Comparison of ENCODE assay signal across 10 cellular contexts in genomic region chr7:100128602-100128963, GRCh38. TPM values are rescaled to one million over a fixed set of nuclear protein-coding genes. Genes with fewer than 3 reads are reported as not detected.
DNase-seq lines count a peak whose midpoint lies in the region; ATAC-seq, FAIRE-seq and TF ChIP-seq lines count a peak whose summit lies in the region.
"Had no signal": no experiment of that assay in that cellular context is flagged by ENCODE, and none has a peak within 500 bp of the region (broad histone marks: within the 10 kb centered on the region; RNA-seq: fewer than 3 reads in every experiment).

No MANE protein-coding gene starts in this region.

- DNase-seq in HepG2 (ENCODE audit: low spot score) (no peak), right lobe of liver (no peak), mesothelial cell of epicardium (ENCODE audit: low spot score in 2 of 2, unreplicated experiment in 2 of 2) (no peak), HuH-7.5 (ENCODE audit: low spot score) (no peak), Ammon's horn (ENCODE audit: low spot score) (no peak), sciatic nerve (ENCODE audit: low spot score) (no peak)
- DNase-seq in activated T-helper 1 cell treated with anti-CD3 and anti-CD28 coated beads, Interleukin-12 subunit alpha, Interleukin-12 subunit beta, Interleukin-2, Interleukin-4 antibody, amounts not matched to agents 30 ng/mL and 10 ng/mL and 1 ng/mL, durations not matched to agents 14 hours and 24 hours and 36 hours (ENCODE audit: low spot score): no peak
- DNase-seq: COR-L47, PC-9 had no signal

- peak overlapping the region; percentile 78 for H3K4me3 Mint-ChIP-seq in activated T-helper 1 cell treated with anti-CD3 and anti-CD28 coated beads, Interleukin-12 subunit alpha, Interleukin-12 subunit beta, Interleukin-2, Interleukin-4 antibody, amounts not matched to agents 30 ng/mL and 10 ng/mL and 1 ng/mL, durations not matched to agents 14 hours and 24 hours and 36 hours
- peak overlapping the region; percentile 96 for H3K4me3 Mint-ChIP-seq in mesothelial cell of epicardium

- H3K4me1 Mint-ChIP-seq in activated T-helper 1 cell treated with anti-CD3 and anti-CD28 coated beads, Interleukin-12 subunit alpha, Interleukin-12 subunit beta, Interleukin-2, Interleukin-4 antibody, amounts not matched to agents 30 ng/mL and 10 ng/mL and 1 ng/mL, durations not matched to agents 14 hours and 24 hours and 36 hours (ENCODE audit: low read depth): peaks cover 27% of the 10 kb centered on the region
- H3K4me1 Mint-ChIP-seq in mesothelial cell of epicardium: peaks cover 25% of the 10 kb centered on the region

- H3K9me3 Mint-ChIP-seq in activated T-helper 1 cell treated with anti-CD3 and anti-CD28 coated beads, Interleukin-12 subunit alpha, Interleukin-12 subunit beta, Interleukin-2, Interleukin-4 antibody, amounts not matched to agents 30 ng/mL and 10 ng/mL and 1 ng/mL, durations not matched to agents 14 hours and 24 hours and 36 hours: no peaks in the 10 kb centered on the region
- H3K9me3 Mint-ChIP-seq in mesothelial cell of epicardium: no peaks in the 10 kb centered on the region

- no peak overlapping the region for H2AFZ ChIP-seq in HepG2 (ENCODE audit: low read length)
- H2AFZ ChIP-seq: PC-9 had no signal

- H3K9ac ChIP-seq in HepG2 (ENCODE audit: insufficient read depth, low read depth, low read length): no peak overlapping the region

- H3K4me1 ChIP-seq in HepG2 (ENCODE audit: insufficient read depth, low read length): peaks cover 58% of the 10 kb centered on the region
- peaks cover 0 to 40% (median 0%) of the 10 kb centered on the region in 4 donors for H3K4me1 ChIP-seq in right lobe of liver

- TF ChIP-seq EP300 in HepG2 (IDR thresholded peaks at IDR 0.05; ENCODE audit: low read depth in 2 of 2, low read length in 2 of 2) (no peak), HepG2 (CRISPR knock-in tag; IDR thresholded peaks at IDR 0.05; ENCODE audit: borderline replicate concordance) (no peak)

- POLR2A ChIA-PET in HepG2 (lab: Yijun Ruan, JAX): interaction anchor here (2.5 to 3.7 kb wide), 2 partner anchors 20 to 28 kb away, joined by 8 to 26 read pairs; partner anchors contain the start of genes AP4M1, LAMTOR4 and MCM7

- no peaks in the 10 kb centered on the region for H3K36me3 ChIP-seq in HepG2 (replicated peaks in 1 of 2; ENCODE audit: control insufficient read depth in 1 of 2, insufficient read depth in 2 of 2, low read length in 2 of 2)
- H3K36me3 ChIP-seq in right lobe of liver: no peaks in the 10 kb centered on the region

- no peak for TF ChIP-seq POLR2A in HepG2 (IDR thresholded peaks at IDR 0.05; ENCODE audit: insufficient read depth in 1 of 2, low read depth in 2 of 2, low read length in 2 of 2)
- no peak for TF ChIP-seq POLR2A in right lobe of liver (IDR thresholded peaks at IDR 0.05)

- CTCF ChIA-PET in HepG2 (lab: Yijun Ruan, JAX; ENCODE audit: low intra/inter-chr PET ratio, low total read pairs): no interaction called here

- H3K27me3 Mint-ChIP-seq in activated T-helper 1 cell treated with anti-CD3 and anti-CD28 coated beads, Interleukin-12 subunit alpha, Interleukin-12 subunit beta, Interleukin-2, Interleukin-4 antibody, amounts not matched to agents 30 ng/mL and 10 ng/mL and 1 ng/mL, durations not matched to agents 14 hours and 24 hours and 36 hours (ENCODE audit: insufficient read depth): no peaks in the 10 kb centered on the region
- no peaks in the 10 kb centered on the region for H3K27me3 Mint-ChIP-seq in mesothelial cell of epicardium (ENCODE audit: low read depth)

- BruUV-seq in HepG2 (replicated peaks; lab: Mats Ljungman, UMichigan): no TSS peak

- H3K27ac Mint-ChIP-seq in activated T-helper 1 cell treated with anti-CD3 and anti-CD28 coated beads, Interleukin-12 subunit alpha, Interleukin-12 subunit beta, Interleukin-2, Interleukin-4 antibody, amounts not matched to agents 30 ng/mL and 10 ng/mL and 1 ng/mL, durations not matched to agents 14 hours and 24 hours and 36 hours: peak overlapping the region; percentile 68
- peak overlapping the region; percentile 83 for H3K27ac Mint-ChIP-seq in mesothelial cell of epicardium

- H3K9me3 ChIP-seq in HepG2 (ENCODE audit: low read length): no peaks in the 10 kb centered on the region
- no peaks in the 10 kb centered on the region for H3K9me3 ChIP-seq in right lobe of liver

- TF ChIP-seq RAD21 in HepG2 (CRISPR knock-in tag; IDR thresholded peaks at IDR 0.05): no peak

- no peaks in the 10 kb centered on the region for H3K27me3 ChIP-seq in HepG2 (ENCODE audit: control insufficient read depth in 1 of 2, insufficient read depth in 2 of 2, low read length in 2 of 2)
- H3K27me3 ChIP-seq in right lobe of liver: no peaks in the 10 kb centered on the region

- TF ChIP-seq CTCF in HepG2 (CRISPR knock-in tag; IDR thresholded peaks at IDR 0.05): no peak
- no peak for TF ChIP-seq CTCF in right lobe of liver (IDR thresholded peaks at IDR 0.05)
- TF ChIP-seq CTCF in mesothelial cell of epicardium (IDR thresholded peaks at IDR 0.05; ENCODE audit: unreplicated experiment): no peak

- H3K27ac ChIP-seq in HepG2 (ENCODE audit: extremely low read length, insufficient read depth, low read length) (no peak overlapping the region), right lobe of liver (no peak overlapping the region)
- H3K27ac ChIP-seq: PC-9 had no signal

- 37% methylated on average over 1 of the region's 1 CpG for WGBS in HepG2 (ENCODE audit: low lambda C conversion rate)
- WGBS in right lobe of liver (ENCODE audit: insufficient coverage, low coverage, low lambda C conversion rate, missing lambda C conversion rate): 33% methylated on average over 1 of the region's 1 CpG

- FAIRE-seq in HepG2 (lab: Jason Lieb, UNC): no peak

- H3K36me3 Mint-ChIP-seq in activated T-helper 1 cell treated with anti-CD3 and anti-CD28 coated beads, Interleukin-12 subunit alpha, Interleukin-12 subunit beta, Interleukin-2, Interleukin-4 antibody, amounts not matched to agents 30 ng/mL and 10 ng/mL and 1 ng/mL, durations not matched to agents 14 hours and 24 hours and 36 hours (ENCODE audit: low read depth): peaks cover 4% of the 10 kb centered on the region
- H3K36me3 Mint-ChIP-seq in mesothelial cell of epicardium: no peaks in the 10 kb centered on the region

- in situ Hi-C loops in HepG2 (cut with HindIII; ENCODE audit: extremely low pct_ligation_motif_present, low pct_unique_long_range_greater_than_20kb): no loop called here

- H4K20me1 ChIP-seq in HepG2 (ENCODE audit: insufficient read depth, low read length): no peaks in the 10 kb centered on the region

- peak overlapping the region in 2 of 3 experiments; percentile 84 to 92; a peak in 3 of 6 replicates for H3K4me3 ChIP-seq in HepG2 (replicated peaks in 1 of 3; ENCODE audit: insufficient read depth in 1 of 3, low read depth in 2 of 3, low read length in 3 of 3)
- H3K4me3 ChIP-seq in right lobe of liver: no peak overlapping the region

- intact Hi-C loops in HepG2 (cut with micrococcal nuclease; ENCODE audit: unreplicated experiment): loop anchor here (5.0 kb wide), 1 partner anchor 46 kb away; the partner anchor contains the start of gene ZNF3
- intact Hi-C loops in right lobe of liver (cut with DNase I): no loop called here
- intact Hi-C loops in activated T-helper 1 cell treated with anti-CD3 and anti-CD28 coated beads, Interleukin-12 subunit alpha, Interleukin-12 subunit beta, Interleukin-2, Interleukin-4 antibody, amounts not matched to agents 30 ng/mL and 10 ng/mL and 1 ng/mL, durations not matched to agents 14 hours and 24 hours and 36 hours (cut with micrococcal nuclease): loop anchor here (10.0 kb wide), 1 partner anchor 546 kb away; the partner anchor contains the start of gene GNB2
- intact Hi-C loops in sciatic nerve (cut with DNase I): no loop called here

- peak overlapping the region; percentile 74 for H3K4me2 ChIP-seq in HepG2 (ENCODE audit: low read depth, low read length)

- ATAC-seq in HepG2 (no peak), right lobe of liver (no peak), sciatic nerve (no peak), GM18517 (IDR thresholded peaks at IDR 0.05; ENCODE audit: unreplicated experiment) (no peak)

- H3K79me2 ChIP-seq in HepG2 (ENCODE audit: insufficient read depth, low read length): peaks cover 5% of the 10 kb centered on the region

RNA-seq across cellular contexts. Expression of gene MBLAC1, which starts 1.8 kb away (rescaled TPM):
- 1.8 and 2.1 TPM in 2 replicates for total RNA-seq in HepG2 (2016; rRNA removed; fragmentation: Illumina TruSeq; extraction: Trizol)
- 0.71 and 0.88 TPM in 2 replicates for total RNA-seq in HepG2 (2016; cell fraction: cytosol; rRNA removed; fragmentation: Illumina TruSeq; extraction: Trizol; ENCODE audit: low read depth)
- total RNA-seq in HepG2 (2016; cell fraction: insoluble cytoplasmic fraction; rRNA removed; fragmentation: Illumina TruSeq; extraction: Trizol): 1.5 and 2.1 TPM in 2 replicates
- total RNA-seq in HepG2 (2016; cell fraction: membrane; rRNA removed; fragmentation: Illumina TruSeq; extraction: Trizol): 1.2 and 1.3 TPM in 2 replicates
- total RNA-seq in HepG2 (2016; cell fraction: nucleus; rRNA removed; fragmentation: Illumina TruSeq; extraction: Trizol): 0.84 and 1.3 TPM in 2 replicates
- polyA plus RNA-seq in HepG2 (2011; rRNA removed): 0.79 and 0.88 TPM in 2 replicates
- polyA plus RNA-seq in HepG2 (2011; cell fraction: cytosol; rRNA removed): 1.3 and 2.1 TPM in 2 replicates
- 1.5 and 1.9 TPM in 2 replicates for polyA plus RNA-seq in HepG2 (2011; cell fraction: nucleus; rRNA removed)
- polyA plus RNA-seq in HepG2 (2012): 0.91 and 1.1 TPM in 2 replicates
- polyA plus RNA-seq in HepG2 (2016; cell fraction: cytosol; fragmentation: Illumina TruSeq; extraction: Trizol; ENCODE audit: low read depth): 0.66 and 1.1 TPM in 2 replicates
- polyA plus RNA-seq in HepG2 (2016; cell fraction: insoluble cytoplasmic fraction; fragmentation: Illumina TruSeq; extraction: Trizol; ENCODE audit: low read depth): 1.7 and 1.9 TPM in 2 replicates
- polyA plus RNA-seq in HepG2 (2016; cell fraction: membrane; fragmentation: Illumina TruSeq; extraction: Trizol; ENCODE audit: low read depth): 0.77 and 1.1 TPM in 2 replicates
- polyA plus RNA-seq in HepG2 (2016; cell fraction: nucleus; fragmentation: Illumina TruSeq; extraction: Trizol; ENCODE audit: insufficient read depth, low read depth): 1.5 TPM in 2 replicates
- polyA minus RNA-seq in HepG2 (2011; rRNA and poly(A)+ RNA removed; ENCODE audit: low replicate concordance): 0.58 and 0.65 TPM in 2 replicates
- polyA minus RNA-seq in HepG2 (2011; cell fraction: cytosol; rRNA and poly(A)+ RNA removed): 0.70 TPM in 1 of 2 replicates, not detected in the other
- polyA minus RNA-seq in HepG2 (2011; cell fraction: nucleus; rRNA and poly(A)+ RNA removed): 1.4 and 1.7 TPM in 2 replicates
- 1 to 10 TPM in 3 of 6 experiments, under 1 TPM in 3; 0.35 to 2.7 (median 1.1) TPM for total RNA-seq in right lobe of liver
- 4.1 and 5.5 TPM in 2 replicates for total RNA-seq in activated T-helper 1 cell treated with anti-CD3 and anti-CD28 coated beads, Interleukin-12 subunit alpha, Interleukin-12 subunit beta, Interleukin-2, Interleukin-4 antibody, amounts not matched to agents 30 ng/mL and 10 ng/mL and 1 ng/mL, durations not matched to agents 14 hours and 24 hours and 36 hours
- total RNA-seq in mesothelial cell of epicardium: 2.9 to 3.5 TPM (median 2.9 TPM) in 3 replicates
- 2.5 TPM for total RNA-seq in sciatic nerve

RNA-seq across cellular contexts. Expression of gene CNPY4, which starts 9.1 kb away (rescaled TPM):
- 5.4 and 12.7 TPM in 2 replicates for total RNA-seq in HepG2 (2016; rRNA removed; fragmentation: Illumina TruSeq; extraction: Trizol)
- total RNA-seq in HepG2 (2016; cell fraction: cytosol; rRNA removed; fragmentation: Illumina TruSeq; extraction: Trizol; ENCODE audit: low read depth): 0.97 and 1.9 TPM in 2 replicates
- 6.7 and 13.9 TPM in 2 replicates for total RNA-seq in HepG2 (2016; cell fraction: insoluble cytoplasmic fraction; rRNA removed; fragmentation: Illumina TruSeq; extraction: Trizol)
- total RNA-seq in HepG2 (2016; cell fraction: membrane; rRNA removed; fragmentation: Illumina TruSeq; extraction: Trizol): 3.1 and 3.2 TPM in 2 replicates
- total RNA-seq in HepG2 (2016; cell fraction: nucleus; rRNA removed; fragmentation: Illumina TruSeq; extraction: Trizol): 8.0 and 11.2 TPM in 2 replicates
- polyA plus RNA-seq in HepG2 (2011; rRNA removed): 6.2 TPM in 2 replicates
- polyA plus RNA-seq in HepG2 (2011; cell fraction: cytosol; rRNA removed): 5.3 and 5.6 TPM in 2 replicates
- polyA plus RNA-seq in HepG2 (2011; cell fraction: nucleus; rRNA removed): 4.8 TPM in 2 replicates
- polyA plus RNA-seq in HepG2 (2012): 5.4 and 6.0 TPM in 2 replicates
- polyA plus RNA-seq in HepG2 (2016; cell fraction: cytosol; fragmentation: Illumina TruSeq; extraction: Trizol; ENCODE audit: low read depth): 1.0 and 1.3 TPM in 2 replicates
- polyA plus RNA-seq in HepG2 (2016; cell fraction: insoluble cytoplasmic fraction; fragmentation: Illumina TruSeq; extraction: Trizol; ENCODE audit: low read depth): 6.6 and 7.8 TPM in 2 replicates
- polyA plus RNA-seq in HepG2 (2016; cell fraction: membrane; fragmentation: Illumina TruSeq; extraction: Trizol; ENCODE audit: low read depth): 1.5 and 2.5 TPM in 2 replicates
- 19.4 and 20.6 TPM in 2 replicates for polyA plus RNA-seq in HepG2 (2016; cell fraction: nucleus; fragmentation: Illumina TruSeq; extraction: Trizol; ENCODE audit: insufficient read depth, low read depth)
- 2.5 and 12.7 TPM in 2 replicates for polyA minus RNA-seq in HepG2 (2011; rRNA and poly(A)+ RNA removed; ENCODE audit: low replicate concordance)
- polyA minus RNA-seq in HepG2 (2011; cell fraction: cytosol; rRNA and poly(A)+ RNA removed): 1.2 and 1.9 TPM in 2 replicates
- 2.9 and 3.5 TPM in 2 replicates for polyA minus RNA-seq in HepG2 (2011; cell fraction: nucleus; rRNA and poly(A)+ RNA removed)
- 1 to 10 TPM; 2.9 to 4.9 (median 3.9) TPM for total RNA-seq in right lobe of liver
- 19.6 and 21.7 TPM in 2 replicates for total RNA-seq in activated T-helper 1 cell treated with anti-CD3 and anti-CD28 coated beads, Interleukin-12 subunit alpha, Interleukin-12 subunit beta, Interleukin-2, Interleukin-4 antibody, amounts not matched to agents 30 ng/mL and 10 ng/mL and 1 ng/mL, durations not matched to agents 14 hours and 24 hours and 36 hours
- 26.1 to 27.9 TPM (median 27.4 TPM) in 3 replicates for total RNA-seq in mesothelial cell of epicardium
- 21.1 TPM for total RNA-seq in sciatic nerve

RNA-seq across cellular contexts. Expression of gene TAF6, which starts 9.4 kb away (rescaled TPM):
- total RNA-seq in HepG2 (2016; rRNA removed; fragmentation: Illumina TruSeq; extraction: Trizol) (18.8 and 25.6 TPM in 2 replicates), right lobe of liver (10 to 100 TPM; 11.1 to 27.2 (median 15.8) TPM), mesothelial cell of epicardium (63.7 to 68.8 TPM (median 66.2 TPM) in 3 replicates), sciatic nerve (30.6 TPM)
- total RNA-seq in HepG2 (2016; cell fraction: cytosol; rRNA removed; fragmentation: Illumina TruSeq; extraction: Trizol; ENCODE audit: low read depth): 10.3 and 12.6 TPM in 2 replicates
- total RNA-seq in HepG2 (2016; cell fraction: insoluble cytoplasmic fraction; rRNA removed; fragmentation: Illumina TruSeq; extraction: Trizol): 20.6 and 21.5 TPM in 2 replicates
- total RNA-seq in HepG2 (2016; cell fraction: membrane; rRNA removed; fragmentation: Illumina TruSeq; extraction: Trizol): 29.7 and 31.8 TPM in 2 replicates
- total RNA-seq in HepG2 (2016; cell fraction: nucleus; rRNA removed; fragmentation: Illumina TruSeq; extraction: Trizol): 16.2 and 20.2 TPM in 2 replicates
- polyA plus RNA-seq in HepG2 (2011; rRNA removed): 12.6 and 12.9 TPM in 2 replicates
- polyA plus RNA-seq in HepG2 (2011; cell fraction: cytosol; rRNA removed): 4.9 and 5.4 TPM in 2 replicates
- 49.7 and 70.9 TPM in 2 replicates for polyA plus RNA-seq in HepG2 (2011; cell fraction: nucleus; rRNA removed)
- polyA plus RNA-seq in HepG2 (2012): 22.2 and 26.8 TPM in 2 replicates
- polyA plus RNA-seq in HepG2 (2016; cell fraction: cytosol; fragmentation: Illumina TruSeq; extraction: Trizol; ENCODE audit: low read depth): 18.6 and 20.9 TPM in 2 replicates
- polyA plus RNA-seq in HepG2 (2016; cell fraction: insoluble cytoplasmic fraction; fragmentation: Illumina TruSeq; extraction: Trizol; ENCODE audit: low read depth): 23.4 and 30.6 TPM in 2 replicates
- polyA plus RNA-seq in HepG2 (2016; cell fraction: membrane; fragmentation: Illumina TruSeq; extraction: Trizol; ENCODE audit: low read depth): 31.0 and 34.8 TPM in 2 replicates
- polyA plus RNA-seq in HepG2 (2016; cell fraction: nucleus; fragmentation: Illumina TruSeq; extraction: Trizol; ENCODE audit: insufficient read depth, low read depth): 52.2 and 63.1 TPM in 2 replicates
- 16.7 and 22.7 TPM in 2 replicates for polyA minus RNA-seq in HepG2 (2011; rRNA and poly(A)+ RNA removed; ENCODE audit: low replicate concordance)
- polyA minus RNA-seq in HepG2 (2011; cell fraction: cytosol; rRNA and poly(A)+ RNA removed): 9.8 and 11.7 TPM in 2 replicates
- polyA minus RNA-seq in HepG2 (2011; cell fraction: nucleus; rRNA and poly(A)+ RNA removed): 7.0 and 15.4 TPM in 2 replicates
- 72.9 and 79.2 TPM in 2 replicates for total RNA-seq in activated T-helper 1 cell treated with anti-CD3 and anti-CD28 coated beads, Interleukin-12 subunit alpha, Interleukin-12 subunit beta, Interleukin-2, Interleukin-4 antibody, amounts not matched to agents 30 ng/mL and 10 ng/mL and 1 ng/mL, durations not matched to agents 14 hours and 24 hours and 36 hours

RNA-seq across cellular contexts. Expression of gene LAMTOR4, which starts 20.1 kb away (rescaled TPM):
- 115 and 120 TPM in 2 replicates for total RNA-seq in HepG2 (2016; rRNA removed; fragmentation: Illumina TruSeq; extraction: Trizol)
- 39.3 and 64.2 TPM in 2 replicates for total RNA-seq in HepG2 (2016; cell fraction: cytosol; rRNA removed; fragmentation: Illumina TruSeq; extraction: Trizol; ENCODE audit: low read depth)
- 113 and 130 TPM in 2 replicates for total RNA-seq in HepG2 (2016; cell fraction: insoluble cytoplasmic fraction; rRNA removed; fragmentation: Illumina TruSeq; extraction: Trizol)
- total RNA-seq in HepG2 (2016; cell fraction: membrane; rRNA removed; fragmentation: Illumina TruSeq; extraction: Trizol): 64.6 and 78.5 TPM in 2 replicates
- 43.3 and 51.5 TPM in 2 replicates for total RNA-seq in HepG2 (2016; cell fraction: nucleus; rRNA removed; fragmentation: Illumina TruSeq; extraction: Trizol)
- polyA plus RNA-seq in HepG2 (2011; rRNA removed): 111 and 118 TPM in 2 replicates
- 170 and 243 TPM in 2 replicates for polyA plus RNA-seq in HepG2 (2011; cell fraction: cytosol; rRNA removed)
- 155 and 156 TPM in 2 replicates for polyA plus RNA-seq in HepG2 (2011; cell fraction: nucleus; rRNA removed)
- polyA plus RNA-seq in HepG2 (2012): 58.9 and 63.9 TPM in 2 replicates
- polyA plus RNA-seq in HepG2 (2016; cell fraction: cytosol; fragmentation: Illumina TruSeq; extraction: Trizol; ENCODE audit: low read depth): 44.3 and 58.0 TPM in 2 replicates
- 97.2 and 108 TPM in 2 replicates for polyA plus RNA-seq in HepG2 (2016; cell fraction: insoluble cytoplasmic fraction; fragmentation: Illumina TruSeq; extraction: Trizol; ENCODE audit: low read depth)
- polyA plus RNA-seq in HepG2 (2016; cell fraction: membrane; fragmentation: Illumina TruSeq; extraction: Trizol; ENCODE audit: low read depth): 53.6 and 55.9 TPM in 2 replicates
- polyA plus RNA-seq in HepG2 (2016; cell fraction: nucleus; fragmentation: Illumina TruSeq; extraction: Trizol; ENCODE audit: insufficient read depth, low read depth): 100 and 103 TPM in 2 replicates
- 38.7 and 82.7 TPM in 2 replicates for polyA minus RNA-seq in HepG2 (2011; rRNA and poly(A)+ RNA removed; ENCODE audit: low replicate concordance)
- polyA minus RNA-seq in HepG2 (2011; cell fraction: cytosol; rRNA and poly(A)+ RNA removed): 11.4 and 11.6 TPM in 2 replicates
- polyA minus RNA-seq in HepG2 (2011; cell fraction: nucleus; rRNA and poly(A)+ RNA removed): 13.3 and 15.4 TPM in 2 replicates
- 10 to 100 TPM; 35.8 to 66.6 (median 44.9) TPM for total RNA-seq in right lobe of liver
- total RNA-seq in activated T-helper 1 cell treated with anti-CD3 and anti-CD28 coated beads, Interleukin-12 subunit alpha, Interleukin-12 subunit beta, Interleukin-2, Interleukin-4 antibody, amounts not matched to agents 30 ng/mL and 10 ng/mL and 1 ng/mL, durations not matched to agents 14 hours and 24 hours and 36 hours: 119 and 133 TPM in 2 replicates
- 97.2 to 109 TPM (median 105 TPM) in 3 replicates for total RNA-seq in mesothelial cell of epicardium
- 114 TPM for total RNA-seq in sciatic nerve

RNA-seq across cellular contexts. Expression of gene AP4M1, which starts 27.1 kb away (rescaled TPM):
- total RNA-seq in HepG2 (2016; rRNA removed; fragmentation: Illumina TruSeq; extraction: Trizol) (8.2 and 9.7 TPM in 2 replicates), right lobe of liver (1 to 10 TPM; 2.7 to 7.3 (median 4.3) TPM), mesothelial cell of epicardium (23.5 to 26.8 TPM (median 25.6 TPM) in 3 replicates), sciatic nerve (19.5 TPM)
- total RNA-seq in HepG2 (2016; cell fraction: cytosol; rRNA removed; fragmentation: Illumina TruSeq; extraction: Trizol; ENCODE audit: low read depth): 4.1 and 5.3 TPM in 2 replicates
- total RNA-seq in HepG2 (2016; cell fraction: insoluble cytoplasmic fraction; rRNA removed; fragmentation: Illumina TruSeq; extraction: Trizol): 7.7 and 10.0 TPM in 2 replicates
- total RNA-seq in HepG2 (2016; cell fraction: membrane; rRNA removed; fragmentation: Illumina TruSeq; extraction: Trizol): 5.6 and 6.2 TPM in 2 replicates
- 5.9 and 11.5 TPM in 2 replicates for total RNA-seq in HepG2 (2016; cell fraction: nucleus; rRNA removed; fragmentation: Illumina TruSeq; extraction: Trizol)
- 6.0 and 6.3 TPM in 2 replicates for polyA plus RNA-seq in HepG2 (2011; rRNA removed)
- 3.9 and 4.9 TPM in 2 replicates for polyA plus RNA-seq in HepG2 (2011; cell fraction: cytosol; rRNA removed)
- polyA plus RNA-seq in HepG2 (2011; cell fraction: nucleus; rRNA removed): 11.1 and 15.0 TPM in 2 replicates
- polyA plus RNA-seq in HepG2 (2012): 4.9 and 5.0 TPM in 2 replicates
- polyA plus RNA-seq in HepG2 (2016; cell fraction: cytosol; fragmentation: Illumina TruSeq; extraction: Trizol; ENCODE audit: low read depth): 2.8 and 2.9 TPM in 2 replicates
- 5.9 and 7.7 TPM in 2 replicates for polyA plus RNA-seq in HepG2 (2016; cell fraction: insoluble cytoplasmic fraction; fragmentation: Illumina TruSeq; extraction: Trizol; ENCODE audit: low read depth)
- polyA plus RNA-seq in HepG2 (2016; cell fraction: membrane; fragmentation: Illumina TruSeq; extraction: Trizol; ENCODE audit: low read depth): 3.9 and 4.1 TPM in 2 replicates
- polyA plus RNA-seq in HepG2 (2016; cell fraction: nucleus; fragmentation: Illumina TruSeq; extraction: Trizol; ENCODE audit: insufficient read depth, low read depth): 13.0 and 18.6 TPM in 2 replicates
- polyA minus RNA-seq in HepG2 (2011; rRNA and poly(A)+ RNA removed; ENCODE audit: low replicate concordance): 10.8 and 17.7 TPM in 2 replicates
- polyA minus RNA-seq in HepG2 (2011; cell fraction: cytosol; rRNA and poly(A)+ RNA removed): 3.0 and 5.2 TPM in 2 replicates
- polyA minus RNA-seq in HepG2 (2011; cell fraction: nucleus; rRNA and poly(A)+ RNA removed): 6.7 and 7.2 TPM in 2 replicates
- total RNA-seq in activated T-helper 1 cell treated with anti-CD3 and anti-CD28 coated beads, Interleukin-12 subunit alpha, Interleukin-12 subunit beta, Interleukin-2, Interleukin-4 antibody, amounts not matched to agents 30 ng/mL and 10 ng/mL and 1 ng/mL, durations not matched to agents 14 hours and 24 hours and 36 hours: 12.3 and 15.9 TPM in 2 replicates

Comparison
In these comparisons a context has a peak if more than half of its experiments do, and no peak if none do; other contexts are left out.
1. H3K4me3 ChIP-seq: peak in HepG2 (2 of 3); none in right lobe of liver (0 of 3).
2. intact Hi-C loops: an anchor here in HepG2 (5.0 kb wide) and activated T-helper 1 cell treated with anti-CD3 and anti-CD28 coated beads, Interleukin-12 subunit alpha, Interleukin-12 subunit beta, Interleukin-2, Interleukin-4 antibody, amounts not matched to agents 30 ng/mL and 10 ng/mL and 1 ng/mL, durations not matched to agents 14 hours and 24 hours and 36 hours (10.0 kb wide); none called in right lobe of liver and sciatic nerve.